ENCODE assay signal across 24 cellular contexts in the genomic region with DNA sequence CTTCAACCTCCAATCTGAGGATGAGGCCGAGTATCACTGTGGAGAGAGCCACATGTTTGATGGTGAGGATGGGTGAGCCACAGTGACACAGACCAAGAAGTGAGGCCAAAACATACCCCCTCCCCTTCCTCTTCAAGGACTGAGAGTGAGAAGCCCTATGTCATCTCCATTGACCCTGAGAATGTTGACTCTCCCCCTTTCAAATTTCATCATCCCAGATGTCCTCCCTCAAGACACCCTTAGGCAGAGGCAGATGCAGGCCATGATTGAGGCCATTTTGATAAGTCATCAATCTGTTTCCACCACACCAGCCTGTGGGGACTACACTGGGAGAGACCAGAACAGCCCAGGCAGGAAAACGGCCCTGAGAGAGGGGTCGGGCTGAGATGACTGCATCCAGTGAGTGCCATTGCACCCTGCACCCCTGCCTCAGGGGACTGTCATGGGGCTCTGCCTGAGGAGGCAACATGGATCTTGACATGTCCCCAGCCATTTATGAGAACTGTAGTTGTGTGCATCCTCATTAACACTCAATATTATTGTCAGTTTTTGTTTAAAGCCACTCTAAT.
A peak's percentile ranks its signal among the peaks of the same experiment; 100 is the strongest.
DNase-seq lines count a peak whose midpoint lies in the region; ATAC-seq and TF ChIP-seq lines count a peak whose summit lies in the region.
"Had no signal": no experiment of that assay in that cellular context is flagged by ENCODE, and none has a peak within 500 bp of the region (broad histone marks: within the 10 kb centered on the region; RNA-seq: fewer than 3 reads in every experiment).

No MANE protein-coding gene starts in this region.

- no peak for DNase-seq in activated CD4-positive, alpha-beta T cell treated with anti-CD3 and anti-CD28 coated beads, Interleukin-2, amount 10 ng/mL, durations not matched to agents 7 days and 5 days
- DNase-seq in activated CD4-positive, alpha-beta T cell treated with anti-CD3 and anti-CD28 coated beads, Interleukin-2, amount 50 U/mL, for 1 hour: no peak
- DNase-seq in endodermal cell (no peak), natural killer cell (no peak), dorsolateral prefrontal cortex (no peak), neural progenitor cell (ENCODE audit: low spot score) (no peak)
- DNase-seq: ACHN, BE2C, H9, HFFc6, NCI-H1048, NCI-H1417, NCI-H1694, NCI-H2081, NCI-H2227 treated with DMSO at 0.1 percent for 48 hours, NCI-H526 treated with DMSO at 0.1 percent for 48 hours, Right ventricle myocardium superior, RPMI8226 had no signal

- H3K27ac Mint-ChIP-seq in activated CD4-positive, alpha-beta T cell treated with anti-CD3 and anti-CD28 coated beads, Interleukin-2, amount 10 ng/mL, durations not matched to agents 7 days and 5 days: peak overlapping the region; percentile 73
- no peak overlapping the region for H3K27ac Mint-ChIP-seq in endodermal cell
- peak overlapping the region; percentile 42 to 85 for H3K27ac Mint-ChIP-seq in natural killer cell
- H3K27ac Mint-ChIP-seq in neural progenitor cell: no peak overlapping the region
- H3K27ac Mint-ChIP-seq: GM23338, H9, HFFc6, IgD-negative memory B cell had no signal

- 86 to 89% methylated on average over 1 to 3 of the region's 3 CpGs for WGBS in endodermal cell (ENCODE audit: insufficient coverage in 1 of 2, insufficient read length in 1 of 2), 2 experiments

- H3K36me3 Mint-ChIP-seq in activated CD4-positive, alpha-beta T cell treated with anti-CD3 and anti-CD28 coated beads, Interleukin-2, amount 10 ng/mL, durations not matched to agents 7 days and 5 days (ENCODE audit: low read depth): no peaks in the 10 kb centered on the region
- H3K36me3 Mint-ChIP-seq in endodermal cell (ENCODE audit: low read depth): no peaks in the 10 kb centered on the region
- H3K36me3 Mint-ChIP-seq in natural killer cell: no peaks in the 10 kb centered on the region
- no peaks in the 10 kb centered on the region for H3K36me3 Mint-ChIP-seq in neural progenitor cell

- CTCF ChIA-PET in activated CD4-positive, alpha-beta T cell treated with anti-CD3 and anti-CD28 coated beads, Interleukin-2, amount 10 ng/mL, durations not matched to agents 7 days and 5 days (lab: Charles Lee): interaction anchor here (0.8 to 1.1 kb wide), 3 partner anchors 78 to 151 kb away, joined by 3 to 11 read pairs (median 6); no protein-coding TSS in a partner anchor

- intact Hi-C loops in natural killer cell (cut with micrococcal nuclease): loop anchor here (2.0 kb wide), 1 partner anchor 81 kb away; no protein-coding TSS in a partner anchor
- intact Hi-C loops in dorsolateral prefrontal cortex (cut with DNase I): no loop called here

- peaks cover 54% of the 10 kb centered on the region for H3K27me3 ChIP-seq in endodermal cell (ENCODE audit: control insufficient read depth, insufficient read depth, low read length, poor library complexity, severe bottlenecking)
- peaks cover 0 to 27% (median 0%) of the 10 kb centered on the region in 45 donors for H3K27me3 ChIP-seq in dorsolateral prefrontal cortex
- peaks cover 100% of the 10 kb centered on the region for H3K27me3 ChIP-seq in neural progenitor cell

- peaks cover 38% of the 10 kb centered on the region for H3K4me1 Mint-ChIP-seq in activated CD4-positive, alpha-beta T cell treated with anti-CD3 and anti-CD28 coated beads, Interleukin-2, amount 10 ng/mL, durations not matched to agents 7 days and 5 days
- H3K4me1 Mint-ChIP-seq in endodermal cell (no peaks in the 10 kb centered on the region), natural killer cell (peaks cover 71 to 73% of the 10 kb centered on the region in 2 donors), neural progenitor cell (no peaks in the 10 kb centered on the region)

- H3K9ac ChIP-seq in endodermal cell (ENCODE audit: extremely low read depth, low read length, poor library complexity, severe bottlenecking): no peak overlapping the region
- H3K9ac ChIP-seq in neural progenitor cell: no peak overlapping the region

- H3K4me1 ChIP-seq in endodermal cell (ENCODE audit: control insufficient read depth, insufficient read depth, low read length): no peaks in the 10 kb centered on the region
- no peaks in the 10 kb centered on the region for H3K4me1 ChIP-seq in neural progenitor cell
- H3K4me1 ChIP-seq: BE2C, SJSA1 had no signal

- no peaks in the 10 kb centered on the region for H3K9me3 ChIP-seq in endodermal cell (ENCODE audit: control insufficient read depth, low read length)
- no peaks in the 10 kb centered on the region for H3K9me3 ChIP-seq in neural progenitor cell (ENCODE audit: low read depth)
- H3K9me3 ChIP-seq: BE2C, SJSA1 had no signal

- H2AFZ ChIP-seq in neural progenitor cell (replicated peaks): no peak overlapping the region
- H2AFZ ChIP-seq: GM23338 had no signal

- H3K4me3 ChIP-seq in endodermal cell (ENCODE audit: low read length) (no peak overlapping the region), dorsolateral prefrontal cortex (no peak overlapping the region), neural progenitor cell (no peak overlapping the region)
- H3K4me3 ChIP-seq: GM23338, SJSA1 had no signal

- H3K79me2 ChIP-seq in neural progenitor cell (ENCODE audit: low read depth): no peaks in the 10 kb centered on the region

- H3K27ac ChIP-seq in endodermal cell (ENCODE audit: low read depth, low read length) (no peak overlapping the region), dorsolateral prefrontal cortex (no peak overlapping the region), neural progenitor cell (no peak overlapping the region)
- H3K27ac ChIP-seq: 22Rv1, HL-60, SJSA1 had no signal

- H3K4me3 Mint-ChIP-seq in activated CD4-positive, alpha-beta T cell treated with anti-CD3 and anti-CD28 coated beads, Interleukin-2, amount 10 ng/mL, durations not matched to agents 7 days and 5 days: no peak overlapping the region
- H3K4me3 Mint-ChIP-seq in endodermal cell (no peak overlapping the region), natural killer cell (no peak overlapping the region), neural progenitor cell (no peak overlapping the region)
- H3K4me3 Mint-ChIP-seq: GM23338, H9, HFFc6, IgD-negative memory B cell had no signal

- no peaks in the 10 kb centered on the region for H3F3A ChIP-seq in neural progenitor cell (ENCODE audit: low read depth)

- ATAC-seq in natural killer cell (no peak), HG02759 (IDR thresholded peaks at IDR 0.05; ENCODE audit: unreplicated experiment) (no peak)
- ATAC-seq: GM23338 had no signal

- peak; percentile 3 for TF ChIP-seq CTCF in endodermal cell (conservative IDR thresholded peaks at IDR 0.05)
- no peak for TF ChIP-seq CTCF in natural killer cell (IDR thresholded peaks at IDR 0.05)
- no peak for TF ChIP-seq CTCF in dorsolateral prefrontal cortex (IDR thresholded peaks at IDR 0.05 in 54 of 56, conservative IDR thresholded peaks at IDR 0.05 in 2 of 56; ENCODE audit: low read depth in 1 of 56, partially characterized antibody in 56 of 56)
- no peak for TF ChIP-seq CTCF in neural progenitor cell (IDR thresholded peaks at IDR 0.05)

- no peak overlapping the region for H3K4me2 ChIP-seq in neural progenitor cell
- H3K4me2 ChIP-seq: GM23338 had no signal

- no peaks in the 10 kb centered on the region for H4K20me1 ChIP-seq in neural progenitor cell (ENCODE audit: low read depth)

- POLR2A ChIA-PET in activated CD4-positive, alpha-beta T cell treated with anti-CD3 and anti-CD28 coated beads, Interleukin-2, amount 10 ng/mL, durations not matched to agents 7 days and 5 days (lab: Charles Lee): no interaction called here

- H3K36me3 ChIP-seq in endodermal cell (ENCODE audit: control insufficient read depth, insufficient read depth, low read length) (no peaks in the 10 kb centered on the region), neural progenitor cell (no peaks in the 10 kb centered on the region)
- H3K36me3 ChIP-seq: BE2C, SJSA1 had no signal

- H3K9me3 Mint-ChIP-seq in activated CD4-positive, alpha-beta T cell treated with anti-CD3 and anti-CD28 coated beads, Interleukin-2, amount 10 ng/mL, durations not matched to agents 7 days and 5 days: no peaks in the 10 kb centered on the region
- H3K9me3 Mint-ChIP-seq in endodermal cell (no peaks in the 10 kb centered on the region), natural killer cell (no peaks in the 10 kb centered on the region), neural progenitor cell (no peaks in the 10 kb centered on the region)
- H3K9me3 Mint-ChIP-seq: GM23338, H9, HFFc6, IgD-negative memory B cell had no signal

- H3K27me3 Mint-ChIP-seq in activated CD4-positive, alpha-beta T cell treated with anti-CD3 and anti-CD28 coated beads, Interleukin-2, amount 10 ng/mL, durations not matched to agents 7 days and 5 days: peaks cover 15% of the 10 kb centered on the region
- H3K27me3 Mint-ChIP-seq in endodermal cell (ENCODE audit: insufficient read depth) (peaks cover 70% of the 10 kb centered on the region), natural killer cell (ENCODE audit: low read depth in 2 of 2) (no peaks in the 10 kb centered on the region), neural progenitor cell (ENCODE audit: insufficient read depth, low read depth) (no peaks in the 10 kb centered on the region)

Comparison
In these comparisons a context has a peak if more than half of its experiments do, and no peak if none do; other contexts are left out.
1. H3K27ac Mint-ChIP-seq: peak in activated CD4-positive, alpha-beta T cell treated with anti-CD3 and anti-CD28 coated beads, Interleukin-2, amount 10 ng/mL, durations not matched to agents 7 days and 5 days (single experiment) and natural killer cell (2 of 2); none in endodermal cell (single experiment) and neural progenitor cell (single experiment).